ENCODE assay signal across 16 cellular contexts in the genomic region with DNA sequence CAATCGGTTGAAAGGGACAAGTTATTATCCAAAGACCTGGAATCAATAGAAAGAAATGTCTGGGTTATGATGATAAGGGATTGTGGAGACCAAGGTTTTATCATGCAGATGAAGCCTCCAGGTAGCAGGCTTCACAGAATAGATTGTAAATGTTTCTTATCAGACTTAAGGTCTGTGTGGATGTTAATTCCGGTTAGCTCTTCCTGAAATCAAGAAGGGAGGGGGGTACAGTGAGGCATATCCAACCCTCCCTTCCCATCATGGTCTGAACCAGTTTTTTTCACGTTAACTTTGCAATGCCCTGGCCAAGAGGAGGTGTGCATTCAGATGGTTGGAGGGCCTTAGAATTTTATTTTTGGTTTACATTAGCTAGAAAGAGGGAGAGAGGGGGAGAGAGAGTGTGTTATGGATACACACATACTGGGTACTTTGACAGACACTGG. TPM values are rescaled to one million over a fixed set of nuclear protein-coding genes. Genes with fewer than 3 reads are reported as not detected.
"Had no signal": no experiment of that assay in that cellular context is flagged by ENCODE, and none has a peak within 500 bp of the region (broad histone marks: within the 10 kb centered on the region; RNA-seq: fewer than 3 reads in every experiment).

No MANE protein-coding gene starts in this region.

- H3K27ac ChIP-seq: cardiac muscle cell, dorsolateral prefrontal cortex, hepatocyte, left ventricle myocardium inferior, VCaP had no signal

- ATAC-seq: activated CD4-positive, alpha-beta T cell treated with anti-CD3 and anti-CD28 coated beads for 36 hours; natural killer cell; stimulated activated memory B cell treated with anti-CD40 and anti-IgM and Interleukin-4, amounts not matched to agents 10 μg/mL and 1 μg/mL and 100 μg/mL, for 72 hours had no signal

- DNase-seq: activated CD4-positive, alpha-beta memory T cell treated with anti-CD3 and anti-CD28 coated beads for 36 hours; activated CD4-positive, alpha-beta T cell treated with anti-CD3 and anti-CD28 coated beads for 36 hours; activated naive CD4-positive, alpha-beta T cell treated with anti-CD3 and anti-CD28 coated beads, Interleukin-2, amount 10 ng/mL, durations not matched to agents 7 days and 5 days; activated T-cell treated with anti-CD3 and anti-CD28 coated beads, Interleukin-2, amount 50 U/mL, for 24 hours; dorsolateral prefrontal cortex; left ventricle myocardium inferior; natural killer cell; posterior cingulate gyrus; retina; stimulated activated CD4-positive, alpha-beta T cell treated with anti-CD3 and anti-CD28 coated beads, Interleukin-2, amount 100 ng/mL, for 48 hours had no signal

- FAIRE-seq: endometrium had no signal

- H3K36me3 ChIP-seq: cardiac muscle cell, left ventricle myocardium inferior had no signal

- H3K27me3 ChIP-seq: cardiac muscle cell, dorsolateral prefrontal cortex, hepatocyte had no signal

- H3K27me3 Mint-ChIP-seq: activated CD4-positive, alpha-beta memory T cell treated with anti-CD3 and anti-CD28 coated beads for 36 hours; activated CD4-positive, alpha-beta T cell treated with anti-CD3 and anti-CD28 coated beads for 36 hours; activated naive CD4-positive, alpha-beta T cell treated with anti-CD3 and anti-CD28 coated beads, Interleukin-2, amount 10 ng/mL, durations not matched to agents 7 days and 5 days; activated T-cell treated with anti-CD3 and anti-CD28 coated beads, Interleukin-2, amount 50 U/mL, for 24 hours; stimulated activated memory B cell treated with anti-CD40 and anti-IgM and Interleukin-4, amounts not matched to agents 10 μg/mL and 1 μg/mL and 100 μg/mL, for 72 hours had no signal

- H3K27ac Mint-ChIP-seq: activated CD4-positive, alpha-beta memory T cell treated with anti-CD3 and anti-CD28 coated beads for 36 hours; activated CD4-positive, alpha-beta T cell treated with anti-CD3 and anti-CD28 coated beads for 36 hours; activated naive CD4-positive, alpha-beta T cell treated with anti-CD3 and anti-CD28 coated beads, Interleukin-2, amount 10 ng/mL, durations not matched to agents 7 days and 5 days; activated T-cell treated with anti-CD3 and anti-CD28 coated beads, Interleukin-2, amount 50 U/mL, for 24 hours; natural killer cell; stimulated activated memory B cell treated with anti-CD40 and anti-IgM and Interleukin-4, amounts not matched to agents 10 μg/mL and 1 μg/mL and 100 μg/mL, for 72 hours had no signal

- H3K4me3 ChIP-seq: cardiac muscle cell, dorsolateral prefrontal cortex, hepatocyte, left ventricle myocardium inferior had no signal

- H3K4me2 ChIP-seq: hepatocyte had no signal

- H3K9me3 ChIP-seq: left ventricle myocardium inferior had no signal

- H3K9me3 Mint-ChIP-seq: activated CD4-positive, alpha-beta memory T cell treated with anti-CD3 and anti-CD28 coated beads for 36 hours; activated naive CD4-positive, alpha-beta T cell treated with anti-CD3 and anti-CD28 coated beads, Interleukin-2, amount 10 ng/mL, durations not matched to agents 7 days and 5 days; activated T-cell treated with anti-CD3 and anti-CD28 coated beads, Interleukin-2, amount 50 U/mL, for 24 hours; natural killer cell; stimulated activated memory B cell treated with anti-CD40 and anti-IgM and Interleukin-4, amounts not matched to agents 10 μg/mL and 1 μg/mL and 100 μg/mL, for 72 hours had no signal

- H3K4me1 ChIP-seq: left ventricle myocardium inferior had no signal

- H2AFZ ChIP-seq: hepatocyte had no signal

- H3K4me1 Mint-ChIP-seq: activated CD4-positive, alpha-beta T cell treated with anti-CD3 and anti-CD28 coated beads for 36 hours; activated naive CD4-positive, alpha-beta T cell treated with anti-CD3 and anti-CD28 coated beads, Interleukin-2, amount 10 ng/mL, durations not matched to agents 7 days and 5 days; natural killer cell; stimulated activated memory B cell treated with anti-CD40 and anti-IgM and Interleukin-4, amounts not matched to agents 10 μg/mL and 1 μg/mL and 100 μg/mL, for 72 hours had no signal

- H3K4me3 Mint-ChIP-seq: activated CD4-positive, alpha-beta memory T cell treated with anti-CD3 and anti-CD28 coated beads for 36 hours; activated CD4-positive, alpha-beta T cell treated with anti-CD3 and anti-CD28 coated beads for 36 hours; activated naive CD4-positive, alpha-beta T cell treated with anti-CD3 and anti-CD28 coated beads, Interleukin-2, amount 10 ng/mL, durations not matched to agents 7 days and 5 days; activated T-cell treated with anti-CD3 and anti-CD28 coated beads, Interleukin-2, amount 50 U/mL, for 24 hours; natural killer cell; stimulated activated memory B cell treated with anti-CD40 and anti-IgM and Interleukin-4, amounts not matched to agents 10 μg/mL and 1 μg/mL and 100 μg/mL, for 72 hours had no signal

RNA-seq across cellular contexts. Expression of a gene that starts 28.0 kb away (rescaled TPM):
- total RNA-seq: activated CD4-positive, alpha-beta memory T cell treated with anti-CD3 and anti-CD28 coated beads for 36 hours; activated CD4-positive, alpha-beta T cell treated with anti-CD3 and anti-CD28 coated beads for 36 hours; natural killer cell; T-helper 2 cell treated with Interferon-gamma antibody and Interleukin-4, amounts not matched to agents 100 ng/mL and 5 ng/mL, for 36 hours had no signal
